12 cellular contexts compared by ENCODE assay signal in genomic region chr6:134539865-134540323, GRCh38.
A peak's percentile ranks its signal among the peaks of the same experiment; 100 is the strongest.
DNase-seq lines count a peak whose midpoint lies in the region; ATAC-seq, FAIRE-seq and TF ChIP-seq lines count a peak whose summit lies in the region.
"Had no signal": no experiment of that assay in that cellular context is flagged by ENCODE, and none has a peak within 500 bp of the region (broad histone marks: within the 10 kb centered on the region; RNA-seq: fewer than 3 reads in every experiment).

No MANE protein-coding gene starts in this region.

- H4K8ac ChIP-seq in H1 (ENCODE audit: extremely low read depth, insufficient read depth, low read length), result no peak overlapping the region

- H3K23ac ChIP-seq in H1 (ENCODE audit: insufficient read length), result no peak overlapping the region

- H3K4me3 Mint-ChIP-seq in CD4-positive, alpha-beta T cell, result no peak overlapping the region

- no peaks in the 10 kb centered on the region for H3K9me3 Mint-ChIP-seq in CD4-positive, alpha-beta T cell

- H3K79me1 ChIP-seq in H1 (ENCODE audit: low read depth, low read length), result no peaks in the 10 kb centered on the region

- H4K5ac ChIP-seq in H1 (ENCODE audit: insufficient read length, low read depth, low read length), result no peak overlapping the region

- no peak for TF ChIP-seq CTCF in CD4-positive, alpha-beta T cell (IDR thresholded peaks at IDR 0.05)
- no peak for TF ChIP-seq CTCF in H1 (IDR thresholded peaks at IDR 0.05; ENCODE audit: control extremely low read depth in 1 of 3, insufficient read depth in 1 of 3, low read depth in 1 of 3, low read length in 3 of 3)

- H3K4me3 ChIP-seq in H1 (ENCODE audit: extremely low read depth in 1 of 4, insufficient read depth in 2 of 4, low read depth in 3 of 4, low read length in 4 of 4) (no peak overlapping the region), mesodermal cell (ENCODE audit: extremely low read depth, insufficient read depth, low read length, poor library complexity, severe bottlenecking) (no peak overlapping the region), GM23248 (no peak overlapping the region)

- no peaks in the 10 kb centered on the region for H3K36me3 ChIP-seq in H1 (ENCODE audit: control insufficient read depth in 2 of 4, insufficient read depth in 4 of 4, low read length in 3 of 4)
- no peaks in the 10 kb centered on the region for H3K36me3 ChIP-seq in mesodermal cell (ENCODE audit: control insufficient read depth, insufficient read depth, low read length)
- no peaks in the 10 kb centered on the region for H3K36me3 ChIP-seq in GM23248 (ENCODE audit: low read depth)

- no peak for TF ChIP-seq RAD21 in H1 (IDR thresholded peaks at IDR 0.05 in 1 of 2, conservative IDR thresholded peaks at IDR 0.05 in 1 of 2; ENCODE audit: low read depth in 2 of 2, low read length in 2 of 2)

- H2BK12ac ChIP-seq in H1 (ENCODE audit: low read depth, low read length), result no peak overlapping the region

- H3K27me3 Mint-ChIP-seq in CD4-positive, alpha-beta T cell, result no peaks in the 10 kb centered on the region

- POLR2A ChIA-PET in CD4-positive, alpha-beta T cell (lab: Charles Lee), result no interaction called here
- POLR2A ChIA-PET in H1 (lab: Charles Lee; ENCODE audit: partially characterized antibody), result no interaction called here

- in situ Hi-C loops in GM23248 (cut with MboI), result no loop called here

- H2AFZ ChIP-seq in H1 (ENCODE audit: low read length) (peak overlapping the region; percentile 97), GM23248 (no peak overlapping the region)

- H2BK20ac ChIP-seq in H1 (ENCODE audit: low read length), result no peak overlapping the region

- 88% methylated on average over 7 of the region's 7 CpGs; no CpG with 5 or more reads in 1 of the 2 experiments for WGBS in H1 (ENCODE audit: extremely low coverage in 1 of 2, insufficient coverage in 1 of 2, insufficient read length in 1 of 2, insufficient replicate concordance in 2 of 2, low coverage in 1 of 2, low lambda C conversion rate in 2 of 2, missing lambda C conversion rate in 1 of 2), 2 experiments
- WGBS in mesodermal cell (ENCODE audit: insufficient coverage in 2 of 2), 2 experiments, result 48 to 61% methylated on average over 4 to 6 of the region's 7 CpGs
- 87 to 88% methylated on average over 7 of the region's 7 CpGs for WGBS in GM23248 (ENCODE audit: low coverage in 1 of 2, low lambda C conversion rate in 2 of 2, missing lambda C conversion rate in 2 of 2), 2 experiments

- no peak overlapping the region for H3K18ac ChIP-seq in H1 (ENCODE audit: extremely low read depth, low read length)

- no peaks in the 10 kb centered on the region for H3K27me3 ChIP-seq in CD4-positive, alpha-beta T cell (ENCODE audit: control insufficient read depth, insufficient read depth, low read length)
- H3K27me3 ChIP-seq in H1 (replicated peaks in 1 of 4; ENCODE audit: control insufficient read depth in 3 of 4, extremely low read depth in 1 of 4, insufficient read depth in 3 of 4, low read length in 3 of 4) (no peaks in the 10 kb centered on the region), GM23248 (replicated peaks; ENCODE audit: insufficient read depth) (no peaks in the 10 kb centered on the region)

- no peak overlapping the region for H4K91ac ChIP-seq in H1 (replicated peaks; ENCODE audit: insufficient read length, low read length)

- H3F3A ChIP-seq in GM23248 (ENCODE audit: insufficient read depth), result peaks cover 8% of the 10 kb centered on the region

- CTCF ChIA-PET in CD4-positive, alpha-beta T cell (lab: Charles Lee), result interaction anchor here (0.6 kb wide), 1 partner anchor 17 kb away, joined by 3 read pairs; no protein-coding TSS in a partner anchor
- CTCF ChIA-PET in H1 (lab: Charles Lee; ENCODE audit: partially characterized antibody), result interaction anchor here (1.6 kb wide), 1 partner anchor 101 kb away, joined by 3 read pairs; no protein-coding TSS in a partner anchor

- H3K9ac ChIP-seq in H1 (replicated peaks in 1 of 4; ENCODE audit: extremely low read depth in 1 of 4, low read depth in 3 of 4, low read length in 3 of 4) (no peak overlapping the region), GM23248 (no peak overlapping the region)

- no peak overlapping the region for H3K4ac ChIP-seq in H1 (replicated peaks; ENCODE audit: insufficient read length, low read depth, low read length)

- H3K56ac ChIP-seq in H1 (replicated peaks; ENCODE audit: insufficient read length, low read depth, low read length), result no peak overlapping the region

- no peak for FAIRE-seq in H1 (lab: Jason Lieb, UNC)
- FAIRE-seq: GM18507 had no signal

- H2BK120ac ChIP-seq in H1 (replicated peaks; ENCODE audit: low read depth, low read length), result no peak overlapping the region

- H4K20me1 ChIP-seq in H1 (replicated peaks in 1 of 2; ENCODE audit: control insufficient read depth in 1 of 2, insufficient read depth in 2 of 2, low read length in 2 of 2), result no peaks in the 10 kb centered on the region
- H4K20me1 ChIP-seq in GM23248 (ENCODE audit: insufficient read depth), result no peaks in the 10 kb centered on the region

- no peak for TF ChIP-seq EP300 in H1 (IDR thresholded peaks at IDR 0.05; ENCODE audit: borderline replicate concordance in 1 of 2, low read depth in 2 of 2, low read length in 2 of 2)

- H3K79me2 ChIP-seq in H1 (ENCODE audit: control insufficient read depth in 1 of 2, insufficient read depth in 2 of 2, low read length in 2 of 2) (no peaks in the 10 kb centered on the region), GM23248 (ENCODE audit: insufficient read depth) (no peaks in the 10 kb centered on the region)

- peaks cover 0 to 4% (median 0%) of the 10 kb centered on the region in 4 experiments; a peak in 1 of 7 replicates for H3K4me1 ChIP-seq in H1 (replicated peaks in 1 of 4; ENCODE audit: control insufficient read depth in 3 of 4, insufficient read depth in 4 of 4, low read length in 3 of 4)
- peaks cover 29% of the 10 kb centered on the region for H3K4me1 ChIP-seq in mesodermal cell (ENCODE audit: control insufficient read depth, insufficient read depth, low read length, poor library complexity, severe bottlenecking)
- H3K4me1 ChIP-seq in GM23248 (ENCODE audit: insufficient read depth), result peaks cover 18% of the 10 kb centered on the region

- H3K9me2 ChIP-seq in GM23248 (ENCODE audit: insufficient read depth), result no peaks in the 10 kb centered on the region

- H3K4me2 ChIP-seq in H1 (ENCODE audit: insufficient read depth in 1 of 2, low read depth in 2 of 2, low read length in 2 of 2), result no peak overlapping the region
- H3K4me2 ChIP-seq in GM23248 (ENCODE audit: unreplicated experiment), result no peak overlapping the region

- TF ChIP-seq POLR2A in H1 (IDR thresholded peaks at IDR 0.05; ENCODE audit: control extremely low read depth in 1 of 2, low read depth in 2 of 2, low read length in 2 of 2), result no peak

- ATAC-seq in CD4-positive, alpha-beta T cell (ENCODE audit: poor library complexity), result peak; percentile 77
- no peak for ATAC-seq in GM18498 (IDR thresholded peaks at IDR 0.05; ENCODE audit: unreplicated experiment)
- ATAC-seq: PC-3 had no signal

- intact Hi-C loops in CD4-positive, alpha-beta T cell (cut with DNase I, micrococcal nuclease), result no loop called here

- no peak overlapping the region for H2BK15ac ChIP-seq in H1 (ENCODE audit: low read length)

- H2AK5ac ChIP-seq in H1 (ENCODE audit: low read depth, low read length), result no peak overlapping the region

- H3K4me1 Mint-ChIP-seq in CD4-positive, alpha-beta T cell (ENCODE audit: low read depth), result peaks cover 44% of the 10 kb centered on the region

- H3K14ac ChIP-seq in H1 (ENCODE audit: insufficient read length), result no peak overlapping the region

- no peak overlapping the region for H3K27ac ChIP-seq in CD4-positive, alpha-beta T cell (ENCODE audit: low read depth, low read length)
- H3K27ac ChIP-seq in H1 (ENCODE audit: low read depth, low read length), result no peak overlapping the region
- H3K27ac ChIP-seq in mesodermal cell (ENCODE audit: low read depth, low read length, severe bottlenecking), result peak overlapping the region; percentile 76
- no peak overlapping the region for H3K27ac ChIP-seq in GM23248

- DNase-seq in CD4-positive, alpha-beta T cell, result peak in 1 of 10 experiments; percentile 10
- DNase-seq in OCI-M1 (lab: John Stamatoyannopoulos, UW) (peak; percentile 81), H1 (ENCODE audit: low read depth in 1 of 2, low spot score in 2 of 2) (no peak), epidermal melanocyte (ENCODE audit: insufficient read length, low spot score) (no peak), GM23248 (no peak), ecto neural progenitor cell (ENCODE audit: low spot score) (no peak)
- DNase-seq: activated CD4-positive, CD25-positive, alpha-beta regulatory T cell treated with anti-CD3 and anti-CD28 coated beads, Interleukin-2, amount 50 U/mL, for 72 hours; NCI-H1417 treated with DMSO at 0.1 percent for 48 hours; PC-3 had no signal

- H3K23me2 ChIP-seq in H1 (ENCODE audit: low read depth, low read length), result no peaks in the 10 kb centered on the region

- no peak overlapping the region for H2BK5ac ChIP-seq in H1 (ENCODE audit: low read depth, low read length)

- peak overlapping the region; percentile 4 for H3K27ac Mint-ChIP-seq in CD4-positive, alpha-beta T cell

- H3K36me3 Mint-ChIP-seq in CD4-positive, alpha-beta T cell (ENCODE audit: low read depth), result no peaks in the 10 kb centered on the region

- H3K9me3 ChIP-seq in CD4-positive, alpha-beta T cell (ENCODE audit: control insufficient read depth, low read length), result no peaks in the 10 kb centered on the region
- no peaks in the 10 kb centered on the region for H3K9me3 ChIP-seq in H1 (ENCODE audit: insufficient read depth in 2 of 2, low read depth in 1 of 2, low read length in 1 of 2)
- H3K9me3 ChIP-seq in mesodermal cell (ENCODE audit: control insufficient read depth, low read length), result no peaks in the 10 kb centered on the region
- no peaks in the 10 kb centered on the region for H3K9me3 ChIP-seq in GM23248 (ENCODE audit: low read depth)

TF ChIP-seq in H1, 55 proteins besides CTCF, POLR2A, EP300 and RAD21 (continues in another document):
- TF ChIP-seq MAFK (IDR thresholded peaks at IDR 0.05; ENCODE audit: low read depth, low read length) (no peak), EZH2 (IDR thresholded peaks at IDR 0.05; ENCODE audit: low read depth, low read length, severe bottlenecking) (no peak), SIRT6 (IDR thresholded peaks at IDR 0.05; ENCODE audit: low read length) (no peak), KDM5A (IDR thresholded peaks at IDR 0.05; ENCODE audit: low read length) (no peak), NRF1 (IDR thresholded peaks at IDR 0.05; ENCODE audit: low read depth, low read length) (no peak), SP1 (IDR thresholded peaks at IDR 0.05; ENCODE audit: low read depth, low read length) (no peak)
- TF ChIP-seq, protein P1, sequence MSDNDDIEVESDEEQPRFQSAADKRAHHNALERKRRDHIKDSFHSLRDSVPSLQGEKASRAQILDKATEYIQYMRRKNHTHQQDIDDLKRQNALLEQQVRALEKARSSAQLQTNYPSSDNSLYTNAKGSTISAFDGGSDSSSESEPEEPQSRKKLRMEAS (IDR thresholded peaks at IDR 0.05), result no peak
